Comparison of ENCODE assay signal across 7 cellular contexts in genomic region chr9:137004285-137004684, GRCh38. TPM values are rescaled to one million over a fixed set of nuclear protein-coding genes. Genes with fewer than 3 reads are reported as not detected.
DNase-seq lines count a peak whose midpoint lies in the region; ATAC-seq, FAIRE-seq and TF ChIP-seq lines count a peak whose summit lies in the region.
"Not testable (repeated sequence)": the region's sequence is repeated elsewhere in the genome, so short reads cannot be mapped to it uniquely, and the experiment has no call there.
"Had no signal": no experiment of that assay in that cellular context is flagged by ENCODE, and none has a peak within 500 bp of the region (broad histone marks: within the 10 kb centered on the region; RNA-seq: fewer than 3 reads in every experiment).

No MANE protein-coding gene starts in this region.

- not testable (repeated sequence) for H3F3A ChIP-seq in PC-9 (ENCODE audit: insufficient read depth, low read depth)

- POLR2A ChIA-PET in A673 (lab: Charles Lee; ENCODE audit: low non-redundant PET); PC-9 (lab: Charles Lee; ENCODE audit: unreplicated experiment); GM12878 (lab: Charles Lee): not testable (repeated sequence)

- not testable (repeated sequence) for H3K27me3 ChIP-seq in A673 (replicated peaks; ENCODE audit: insufficient read depth, low read depth, low read length, poor library complexity); PC-9 (ENCODE audit: insufficient read depth, low read depth); GM12878 (replicated peaks in 1 of 2; ENCODE audit: control insufficient read depth in 2 of 2, insufficient read depth in 2 of 2, low read length in 1 of 2); foreskin keratinocyte; neutrophil

- RAD21 ChIA-PET in GM12878 (lab: Charles Lee; ENCODE audit: unreplicated experiment): not testable (repeated sequence)

- intact Hi-C loops in A673 (cut with micrococcal nuclease; ENCODE audit: unreplicated experiment); PC-9 (cut with micrococcal nuclease; ENCODE audit: unreplicated experiment); GM12878 (cut with micrococcal nuclease; ENCODE audit: unreplicated experiment): not testable (repeated sequence)

- H3K9me2 ChIP-seq in PC-9 (ENCODE audit: insufficient read depth): not testable (repeated sequence)

- H3K9me3 ChIP-seq in A673 (ENCODE audit: low read depth, low read length, poor library complexity, severe bottlenecking); PC-9 (ENCODE audit: insufficient read depth, low read depth); GM12878 (replicated peaks; ENCODE audit: control insufficient read depth, insufficient read depth, low read length); neutrophil: not testable (repeated sequence)

- TF ChIP-seq EP300 in GM12878 (IDR thresholded peaks at IDR 0.05; ENCODE audit: borderline replicate concordance in 1 of 2, control insufficient read depth in 1 of 2, low read depth in 2 of 2, low read length in 2 of 2): not testable (repeated sequence)

- not testable (repeated sequence) for H3K4me3 ChIP-seq in A673 (ENCODE audit: low read depth, low read length, poor library complexity, severe bottlenecking); GM12875 (ENCODE audit: low read depth, low read length); PC-9; GM12878; neutrophil (ENCODE audit: low read depth in 1 of 2, low read length in 1 of 2)

- not testable (repeated sequence) for H3K4me1 ChIP-seq in A673 (ENCODE audit: insufficient read depth, low read length, poor library complexity, severe bottlenecking); PC-9 (replicated peaks; ENCODE audit: insufficient read depth); foreskin keratinocyte
- H3K4me1 ChIP-seq in GM12878 (ENCODE audit: control insufficient read depth, insufficient read depth, low read length): peaks cover 12% of the 10 kb centered on the region
- peaks cover 27 to 31% of the 10 kb centered on the region in 2 experiments for H3K4me1 ChIP-seq in neutrophil (ENCODE audit: control insufficient read depth in 1 of 2, insufficient read depth in 1 of 2, low read depth in 1 of 2, low read length in 1 of 2)

- H3K4me2 ChIP-seq in PC-9; GM12878 (ENCODE audit: control insufficient read depth, insufficient read depth): not testable (repeated sequence)

- ATAC-seq in GM12878, foreskin keratinocyte: not testable (repeated sequence)

- H3K79me2 ChIP-seq in PC-9 (ENCODE audit: low read depth); GM12878 (ENCODE audit: control insufficient read depth, insufficient read depth, low read length): not testable (repeated sequence)

- not testable (repeated sequence) for TF ChIP-seq POLR2A in GM12878 (IDR thresholded peaks at IDR 0.05; ENCODE audit: low read depth, low read length)

- H3K9ac ChIP-seq in GM12878 (ENCODE audit: control insufficient read depth, insufficient read depth, low read length): not testable (repeated sequence)

- not testable (repeated sequence) for H2AFZ ChIP-seq in PC-9; GM12878 (ENCODE audit: control insufficient read depth, low read depth, low read length)

- SMC1A ChIA-PET in GM12878 (lab: Charles Lee; ENCODE audit: uncharacterized antibody, unreplicated experiment): not testable (repeated sequence)

- H3K27ac ChIP-seq in A673 (ENCODE audit: low read depth, low read length, poor library complexity, severe bottlenecking); PC-9; GM12878 (ENCODE audit: control insufficient read depth, insufficient read depth); foreskin keratinocyte; neutrophil: not testable (repeated sequence)

- 0 out of 2 replicates have a peak, but pooled peaks have one; percentile 5 for TF ChIP-seq RAD21 in GM12878 (IDR thresholded peaks at IDR 0.05; ENCODE audit: insufficient read depth, low read depth, low read length)

- in situ Hi-C loops in GM12878 (cut with MboI): not testable (repeated sequence)

- CTCF ChIA-PET in A673 (lab: Charles Lee); PC-9 (lab: Charles Lee): not testable (repeated sequence)
- CTCF ChIA-PET in GM12878 (lab: Yijun Ruan, JAX): interaction anchor here (0.8 to 2.0 kb wide), 3 partner anchors 25 to 42 kb away, joined by 3 to 6 read pairs (median 5); no protein-coding TSS in a partner anchor

- H3K36me3 ChIP-seq in A673 (ENCODE audit: insufficient read depth, low read length, poor library complexity, severe bottlenecking); PC-9 (ENCODE audit: low read depth); GM12878 (ENCODE audit: control insufficient read depth in 2 of 2, insufficient read depth in 2 of 2, low read length in 1 of 2): not testable (repeated sequence)
- peaks cover 28% of the 10 kb centered on the region for H3K36me3 ChIP-seq in neutrophil

- FAIRE-seq in GM12878 (lab: Jason Lieb, UNC): not testable (repeated sequence)

- TF ChIP-seq CTCF in A673 (conservative IDR thresholded peaks at IDR 0.05; ENCODE audit: low read depth, low read length) (peak; percentile 36), GM12875 (IDR thresholded peaks at IDR 0.05; ENCODE audit: borderline replicate concordance, insufficient read depth, low read depth, low read length) (0 out of 2 replicates have a peak, but pooled peaks have one; percentile 24), PC-9 (conservative IDR thresholded peaks at IDR 0.05) (peak; percentile 68), GM12878 (IDR thresholded peaks at IDR 0.05 in 2 of 3, conservative IDR thresholded peaks at IDR 0.05 in 1 of 3; ENCODE audit: control insufficient read depth in 2 of 3, extremely low read depth in 1 of 3, insufficient read depth in 1 of 3, low read depth in 3 of 3, low read length in 3 of 3) (peak in 1 of 3 experiments; percentile 27; a peak in 1 of 6 replicates), foreskin keratinocyte (conservative IDR thresholded peaks at IDR 0.05) (peak; percentile 60), neutrophil (IDR thresholded peaks at IDR 0.05) (peak; percentile 18)

- H4K20me1 ChIP-seq in PC-9 (ENCODE audit: insufficient read depth); GM12878 (ENCODE audit: control insufficient read depth, insufficient read depth): not testable (repeated sequence)

- 24% methylated on average over 17 of the region's 17 CpGs for WGBS in GM12878 (ENCODE audit: insufficient coverage, insufficient replicate concordance, low lambda C conversion rate, missing lambda C conversion rate)

- not testable (repeated sequence) for DNase-seq in A673 (ENCODE audit: low spot score); GM12878 (ENCODE audit: low read depth, low spot score); foreskin keratinocyte
- peak in 1 of 2 experiments; percentile 54 for DNase-seq in PC-9

- BruUV-seq in A673 (replicated peaks; lab: Mats Ljungman, UMichigan); PC-9 (replicated peaks; lab: Mats Ljungman, UMichigan); GM12878 (replicated peaks; lab: Mats Ljungman, UMichigan): not testable (repeated sequence)

RNA-seq across cellular contexts. Expression of gene CLIC3, which starts 7.9 kb away (rescaled TPM):
- not detected in 2 replicates for total RNA-seq in A673 (2021)
- total RNA-seq in PC-9 (2021): 24.1 and 39.7 TPM in 2 replicates
- total RNA-seq in GM12878 (2013; cell fraction: nucleolus; rRNA removed): not detected in 2 replicates
- not detected in 2 replicates for total RNA-seq in GM12878 (2014; rRNA removed)
- not detected in 2 replicates for total RNA-seq in GM12878 (2014; rRNA removed; fragmentation: Illumina TruSeq; extraction: Trizol)
- total RNA-seq in GM12878 (2021): not detected in 2 replicates
- not detected for polyA plus RNA-seq in GM12878 (2011; ENCODE audit: low read depth)
- not detected in 2 replicates for polyA plus RNA-seq in GM12878 (2011; rRNA removed)
- polyA plus RNA-seq in GM12878 (2011; cell fraction: cytosol; rRNA removed): not detected in 2 replicates
- not detected in 2 replicates for polyA plus RNA-seq in GM12878 (2011; cell fraction: nucleus; rRNA removed)
- 0.18 TPM in 1 of 2 replicates, not detected in the other for polyA plus RNA-seq in GM12878 (2012)
- not detected in 2 replicates for polyA plus RNA-seq in GM12878 (2014; fragmentation: Illumina TruSeq; extraction: Trizol)
- polyA plus RNA-seq in GM12878 (2014; fragmentation: Nextera tagmentation; extraction: Ambion mirVana): not detected
- polyA plus RNA-seq in GM12878 (2014; rRNA removed): 0.25 TPM in 1 of 2 replicates, not detected in the other
- under 1 TPM in 1 of 2 experiments, not detected in 1; 0.31 TPM for polyA plus RNA-seq in GM12878 (2016; fragmentation: Nextera tagmentation; extraction: Ambion mirVana)
- not detected in 2 replicates for polyA minus RNA-seq in GM12878 (2011; rRNA and poly(A)+ RNA removed)
- 0.94 and 1.6 TPM in 2 replicates for polyA minus RNA-seq in GM12878 (2011; cell fraction: cytosol; rRNA and poly(A)+ RNA removed)
- polyA minus RNA-seq in GM12878 (2011; cell fraction: nucleus; rRNA and poly(A)+ RNA removed): not detected in 2 replicates
- 0.95 and 1.7 TPM in 2 replicates for total RNA-seq in foreskin keratinocyte
- 1.3 and 2.6 TPM in 2 replicates for polyA plus RNA-seq in foreskin keratinocyte

RNA-seq across cellular contexts. Expression of gene PAXX, which starts 12.1 kb away (rescaled TPM):
- total RNA-seq in A673 (2021): 91.5 and 99.5 TPM in 2 replicates
- total RNA-seq in PC-9 (2021): 54.9 and 78.9 TPM in 2 replicates
- 9.5 and 11.5 TPM in 2 replicates for total RNA-seq in GM12878 (2013; cell fraction: nucleolus; rRNA removed)
- total RNA-seq in GM12878 (2014; rRNA removed): 30.9 and 44.3 TPM in 2 replicates
- 10.5 and 14.7 TPM in 2 replicates for total RNA-seq in GM12878 (2014; rRNA removed; fragmentation: Illumina TruSeq; extraction: Trizol)
- total RNA-seq in GM12878 (2021): 47.7 and 49.3 TPM in 2 replicates
- 4.3 TPM for polyA plus RNA-seq in GM12878 (2011; ENCODE audit: low read depth)
- polyA plus RNA-seq in GM12878 (2011; rRNA removed): 6.2 and 10.9 TPM in 2 replicates
- polyA plus RNA-seq in GM12878 (2011; cell fraction: cytosol; rRNA removed): 17.6 and 32.9 TPM in 2 replicates
- 78.2 and 86.4 TPM in 2 replicates for polyA plus RNA-seq in GM12878 (2011; cell fraction: nucleus; rRNA removed)
- polyA plus RNA-seq in GM12878 (2012): 17.3 and 17.5 TPM in 2 replicates
- polyA plus RNA-seq in GM12878 (2014; fragmentation: Illumina TruSeq; extraction: Trizol): 1.4 and 4.1 TPM in 2 replicates
- 1 to 10 TPM in 1 of 2 experiments, under 1 TPM in 1; 0.18 to 2.9 TPM for polyA plus RNA-seq in GM12878 (2014; fragmentation: Nextera tagmentation; extraction: Ambion mirVana)
- polyA plus RNA-seq in GM12878 (2014; rRNA removed): 50.6 and 67.5 TPM in 2 replicates
- 10 to 100 TPM; 60.1 to 60.6 TPM for polyA plus RNA-seq in GM12878 (2016; fragmentation: Nextera tagmentation; extraction: Ambion mirVana)
- polyA minus RNA-seq in GM12878 (2011; rRNA and poly(A)+ RNA removed): 3.0 and 4.4 TPM in 2 replicates
- polyA minus RNA-seq in GM12878 (2011; cell fraction: cytosol; rRNA and poly(A)+ RNA removed): 3.3 and 5.2 TPM in 2 replicates
- 17.0 and 31.3 TPM in 2 replicates for polyA minus RNA-seq in GM12878 (2011; cell fraction: nucleus; rRNA and poly(A)+ RNA removed)
- total RNA-seq in foreskin keratinocyte: 48.4 and 52.7 TPM in 2 replicates
- 79.5 and 84.6 TPM in 2 replicates for polyA plus RNA-seq in foreskin keratinocyte

RNA-seq across cellular contexts. Expression of gene LCNL1, which starts 21.5 kb away (rescaled TPM):
- total RNA-seq in A673 (2021) (not detected in 2 replicates), PC-9 (2021) (0.41 and 0.43 TPM in 2 replicates), GM12878 (2014; rRNA removed) (not detected in 2 replicates), GM12878 (2014; rRNA removed; fragmentation: Illumina TruSeq; extraction: Trizol) (not detected in 2 replicates), GM12878 (2021) (not detected in 2 replicates), foreskin keratinocyte (not detected in 2 replicates)
- not detected in 2 replicates for total RNA-seq in GM12878 (2013; cell fraction: nucleolus; rRNA removed)
- polyA plus RNA-seq in GM12878 (2011; ENCODE audit: low read depth): not detected
- polyA plus RNA-seq in GM12878 (2011; rRNA removed) (not detected in 2 replicates), GM12878 (2014; fragmentation: Illumina TruSeq; extraction: Trizol) (not detected in 2 replicates), GM12878 (2014; fragmentation: Nextera tagmentation; extraction: Ambion mirVana) (not detected), GM12878 (2014; rRNA removed) (not detected in 2 replicates), GM12878 (2016; fragmentation: Nextera tagmentation; extraction: Ambion mirVana) (not detected), foreskin keratinocyte (not detected in 2 replicates)
- not detected in 2 replicates for polyA plus RNA-seq in GM12878 (2011; cell fraction: cytosol; rRNA removed)
- not detected in 2 replicates for polyA plus RNA-seq in GM12878 (2011; cell fraction: nucleus; rRNA removed)
- not detected in 2 replicates for polyA plus RNA-seq in GM12878 (2012)
- not detected in 2 replicates for polyA minus RNA-seq in GM12878 (2011; rRNA and poly(A)+ RNA removed)
- polyA minus RNA-seq in GM12878 (2011; cell fraction: cytosol; rRNA and poly(A)+ RNA removed): not detected in 2 replicates
- polyA minus RNA-seq in GM12878 (2011; cell fraction: nucleus; rRNA and poly(A)+ RNA removed): not detected in 2 replicates
- polyA plus RNA-seq: mammary epithelial cell had no signal

RNA-seq across cellular contexts. Expression of gene ABCA2, which starts 23.8 kb away (rescaled TPM):
- 27.8 and 38.9 TPM in 2 replicates for total RNA-seq in A673 (2021)
- total RNA-seq in PC-9 (2021): 79.2 and 115 TPM in 2 replicates
- total RNA-seq in GM12878 (2013; cell fraction: nucleolus; rRNA removed): 6.5 and 6.7 TPM in 2 replicates
- 0.93 and 1.2 TPM in 2 replicates for total RNA-seq in GM12878 (2014; rRNA removed)
- total RNA-seq in GM12878 (2014; rRNA removed; fragmentation: Illumina TruSeq; extraction: Trizol): 0.13 and 0.46 TPM in 2 replicates
- 1.8 and 2.6 TPM in 2 replicates for total RNA-seq in GM12878 (2021)
- polyA plus RNA-seq in GM12878 (2011; ENCODE audit: low read depth): 1.1 TPM
- 1.2 and 2.3 TPM in 2 replicates for polyA plus RNA-seq in GM12878 (2011; rRNA removed)
- 3.5 and 5.1 TPM in 2 replicates for polyA plus RNA-seq in GM12878 (2011; cell fraction: cytosol; rRNA removed)
- 59.2 and 70.7 TPM in 2 replicates for polyA plus RNA-seq in GM12878 (2011; cell fraction: nucleus; rRNA removed)
- 2.2 and 2.7 TPM in 2 replicates for polyA plus RNA-seq in GM12878 (2012)
- polyA plus RNA-seq in GM12878 (2014; fragmentation: Illumina TruSeq; extraction: Trizol): 0.08 and 0.34 TPM in 2 replicates
- not detected for polyA plus RNA-seq in GM12878 (2014; fragmentation: Nextera tagmentation; extraction: Ambion mirVana)
- polyA plus RNA-seq in GM12878 (2014; rRNA removed): 1.1 and 2.7 TPM in 2 replicates
- polyA plus RNA-seq in GM12878 (2016; fragmentation: Nextera tagmentation; extraction: Ambion mirVana): under 1 TPM; 0.25 to 0.35 TPM
- 2.4 and 4.2 TPM in 2 replicates for polyA minus RNA-seq in GM12878 (2011; rRNA and poly(A)+ RNA removed)
- polyA minus RNA-seq in GM12878 (2011; cell fraction: cytosol; rRNA and poly(A)+ RNA removed): 2.7 and 3.4 TPM in 2 replicates
- 6.6 and 12.3 TPM in 2 replicates for polyA minus RNA-seq in GM12878 (2011; cell fraction: nucleus; rRNA and poly(A)+ RNA removed)
- 1.2 TPM in 2 replicates for total RNA-seq in foreskin keratinocyte
- 1.1 and 1.5 TPM in 2 replicates for polyA plus RNA-seq in foreskin keratinocyte

RNA-seq across cellular contexts. Expression of gene PTGDS, which starts 27.0 kb away (rescaled TPM):
- total RNA-seq in A673 (2021): not detected in 2 replicates
- 1.7 and 2.0 TPM in 2 replicates for total RNA-seq in PC-9 (2021)
- not detected in 2 replicates for total RNA-seq in GM12878 (2013; cell fraction: nucleolus; rRNA removed)
- total RNA-seq in GM12878 (2014; rRNA removed): not detected in 2 replicates
- total RNA-seq in GM12878 (2014; rRNA removed; fragmentation: Illumina TruSeq; extraction: Trizol): not detected in 2 replicates
- total RNA-seq in GM12878 (2021): not detected in 2 replicates
- polyA plus RNA-seq in GM12878 (2011; ENCODE audit: low read depth): not detected
- not detected in 2 replicates for polyA plus RNA-seq in GM12878 (2011; rRNA removed)
- not detected in 2 replicates for polyA plus RNA-seq in GM12878 (2011; cell fraction: cytosol; rRNA removed)
- not detected in 2 replicates for polyA plus RNA-seq in GM12878 (2011; cell fraction: nucleus; rRNA removed)
- polyA plus RNA-seq in GM12878 (2012): not detected in 2 replicates
- polyA plus RNA-seq in GM12878 (2014; fragmentation: Illumina TruSeq; extraction: Trizol): not detected in 2 replicates
- polyA plus RNA-seq in GM12878 (2014; fragmentation: Nextera tagmentation; extraction: Ambion mirVana): not detected
- not detected in 2 replicates for polyA plus RNA-seq in GM12878 (2014; rRNA removed)
- polyA plus RNA-seq in GM12878 (2016; fragmentation: Nextera tagmentation; extraction: Ambion mirVana): not detected
- polyA minus RNA-seq in GM12878 (2011; rRNA and poly(A)+ RNA removed): not detected in 2 replicates
- polyA minus RNA-seq in GM12878 (2011; cell fraction: cytosol; rRNA and poly(A)+ RNA removed): not detected in 2 replicates
- not detected in 2 replicates for polyA minus RNA-seq in GM12878 (2011; cell fraction: nucleus; rRNA and poly(A)+ RNA removed)
- total RNA-seq in foreskin keratinocyte: not detected in 2 replicates
- polyA plus RNA-seq in foreskin keratinocyte: not detected in 2 replicates
- polyA plus RNA-seq: mammary epithelial cell had no signal
